Comparison of ENCODE assay signal across 11 cellular contexts in genomic region chr3:69090021-69090420, GRCh38. TPM values are rescaled to one million over a fixed set of nuclear protein-coding genes. Genes with fewer than 3 reads are reported as not detected.
DNase-seq lines count a peak whose midpoint lies in the region; ATAC-seq and TF ChIP-seq lines count a peak whose summit lies in the region.
"Had no signal": no experiment of that assay in that cellular context is flagged by ENCODE, and none has a peak within 500 bp of the region (broad histone marks: within the 10 kb centered on the region; RNA-seq: fewer than 3 reads in every experiment).

No MANE protein-coding gene starts in this region.

- H3F3A ChIP-seq in MM.1S (ENCODE audit: insufficient read depth, low read length), result peaks cover 90% of the 10 kb centered on the region

- no peaks in the 10 kb centered on the region for H4K20me1 ChIP-seq in MM.1S (ENCODE audit: insufficient read depth, low read length)

- H3K4me1 ChIP-seq in MM.1S (ENCODE audit: low read length), result peaks cover 62% of the 10 kb centered on the region

- no peaks in the 10 kb centered on the region for H3K9me2 ChIP-seq in MM.1S (replicated peaks; ENCODE audit: insufficient read depth, low read length)

- peak overlapping the region; percentile 89 for H3K4me2 ChIP-seq in MM.1S (ENCODE audit: low read depth, low read length)

- H3K27ac ChIP-seq in MM.1S (ENCODE audit: low read length), result peak overlapping the region; percentile 91; the same call in 1 of the 2 replicates

- H3K9ac ChIP-seq in MM.1S (ENCODE audit: low read length), result no peak overlapping the region; the same call in 1 of the 2 replicates

- H3K9me3 ChIP-seq in MM.1S (replicated peaks; ENCODE audit: insufficient read depth, low read length), result no peaks in the 10 kb centered on the region

- H3K9me3 Mint-ChIP-seq in dendritic cell treated with granulocyte-macrophage colony-stimulating factor and Interleukin-4, amounts not matched to agents 40 ng/mL and 50 ng/mL, for 4 days, result no peaks in the 10 kb centered on the region
- no peaks in the 10 kb centered on the region for H3K9me3 Mint-ChIP-seq in neural crest cell

- H3K4me3 Mint-ChIP-seq in dendritic cell treated with granulocyte-macrophage colony-stimulating factor and Interleukin-4, amounts not matched to agents 40 ng/mL and 50 ng/mL, for 4 days, result peak overlapping the region; percentile 39
- H3K4me3 Mint-ChIP-seq in neural crest cell, result peak overlapping the region; percentile 61

- H2AFZ ChIP-seq in MM.1S (ENCODE audit: low read length), result no peak overlapping the region

- H3K27me3 ChIP-seq in MM.1S (replicated peaks; ENCODE audit: insufficient read depth, low read length), result no peaks in the 10 kb centered on the region

- DNase-seq in AG09319 (ENCODE audit: extremely low read depth, low read depth) (peak; percentile 59), MM.1S (no peak), neural crest cell (ENCODE audit: low read depth, low spot score) (no peak), NOMO-1 (lab: John Stamatoyannopoulos, UW; ENCODE audit: unreplicated experiment in 2 of 2) (no peak), HuH-7.5 (ENCODE audit: low spot score) (no peak)
- DNase-seq: activated effector memory CD4-positive, alpha-beta T cell treated with Interleukin-2 at 50 U/mL for 16 hours; NCI-H748 treated with DMSO at 0.1 percent for 48 hours; nucleus accumbens had no signal

- intact Hi-C loops in dendritic cell treated with granulocyte-macrophage colony-stimulating factor and Interleukin-4, amounts not matched to agents 40 ng/mL and 50 ng/mL, for 4 days (cut with micrococcal nuclease), result no loop called here

- H3K27ac Mint-ChIP-seq in dendritic cell treated with granulocyte-macrophage colony-stimulating factor and Interleukin-4, amounts not matched to agents 40 ng/mL and 50 ng/mL, for 4 days, result peak overlapping the region; percentile 94
- H3K27ac Mint-ChIP-seq in neural crest cell (ENCODE audit: unreplicated experiment), result peak overlapping the region; percentile 22

- peak overlapping the region; percentile 31 for H3K4me3 ChIP-seq in MM.1S (ENCODE audit: low read length)

- peaks cover 59% of the 10 kb centered on the region for H3K4me1 Mint-ChIP-seq in dendritic cell treated with granulocyte-macrophage colony-stimulating factor and Interleukin-4, amounts not matched to agents 40 ng/mL and 50 ng/mL, for 4 days (ENCODE audit: low read depth)
- H3K4me1 Mint-ChIP-seq in neural crest cell, result peaks cover 59% of the 10 kb centered on the region

- H3K79me2 ChIP-seq in MM.1S (ENCODE audit: low read length), result peaks cover 97% of the 10 kb centered on the region

- peaks cover 76% of the 10 kb centered on the region for H3K36me3 Mint-ChIP-seq in dendritic cell treated with granulocyte-macrophage colony-stimulating factor and Interleukin-4, amounts not matched to agents 40 ng/mL and 50 ng/mL, for 4 days (ENCODE audit: low read depth)
- H3K36me3 Mint-ChIP-seq in neural crest cell (ENCODE audit: low read depth), result no peaks in the 10 kb centered on the region

- H3K36me3 ChIP-seq in MM.1S (replicated peaks; ENCODE audit: insufficient read depth, low read length), result no peaks in the 10 kb centered on the region

- H3K27me3 Mint-ChIP-seq in dendritic cell treated with granulocyte-macrophage colony-stimulating factor and Interleukin-4, amounts not matched to agents 40 ng/mL and 50 ng/mL, for 4 days, result no peaks in the 10 kb centered on the region
- no peaks in the 10 kb centered on the region for H3K27me3 Mint-ChIP-seq in neural crest cell (ENCODE audit: low read depth)

- ATAC-seq in GM19452 (IDR thresholded peaks at IDR 0.05; ENCODE audit: unreplicated experiment) (no peak), HG03196 (IDR thresholded peaks at IDR 0.05; ENCODE audit: unreplicated experiment) (no peak)

- TF ChIP-seq CTCF in AG09319 (IDR thresholded peaks at IDR 0.05; ENCODE audit: low read depth, low read length) (no peak), MM.1S (IDR thresholded peaks at IDR 0.05; ENCODE audit: low read length) (no peak), neural crest cell (conservative IDR thresholded peaks at IDR 0.05) (no peak)

RNA-seq across cellular contexts. Expression of gene ARL6IP5, which starts 5.3 kb away (rescaled TPM):
- total RNA-seq in neural crest cell, result 59.2 and 59.9 TPM in 2 replicates

RNA-seq across cellular contexts. Expression of gene UBA3, which starts 9.9 kb away (rescaled TPM):
- total RNA-seq in neural crest cell, result 75.6 and 78.8 TPM in 2 replicates

RNA-seq across cellular contexts. Expression of gene LMOD3, which starts 32.4 kb away (rescaled TPM):
- total RNA-seq in neural crest cell, result 3.8 and 4.2 TPM in 2 replicates

RNA-seq across cellular contexts. Expression of gene TMF1, which starts 37.9 kb away (rescaled TPM):
- 18.5 and 21.3 TPM in 2 replicates for total RNA-seq in neural crest cell
